8 cellular contexts compared by ENCODE assay signal in genomic region chr3:143000525-143000924, GRCh38. TPM values are rescaled to one million over a fixed set of nuclear protein-coding genes. Genes with fewer than 3 reads are reported as not detected.
DNase-seq lines count a peak whose midpoint lies in the region; ATAC-seq and TF ChIP-seq lines count a peak whose summit lies in the region.

No MANE protein-coding gene starts in this region.

- intact Hi-C loops in mammary epithelial cell (cut with micrococcal nuclease) = loop anchor here (5.0 kb wide), 1 partner anchor 423 kb away; the partner anchor contains the start of gene ATR
- intact Hi-C loops in lower leg skin (cut with DNase I; ENCODE audit: low total_unique reads) = no loop called here
- intact Hi-C loops in upper lobe of right lung (cut with DNase I) = no loop called here

- in situ Hi-C loops in mammary epithelial cell (cut with MboI; ENCODE audit: low sequenced_read_pairs in 2 of 2) = loop anchor here in 1 of 2 donors (10.0 kb wide), 1 partner anchor 406 kb away; the partner anchor contains the start of gene PLS1

- BruUV-seq in mammary epithelial cell (replicated peaks; lab: Mats Ljungman, UMichigan) = no TSS peak

- H4K20me1 ChIP-seq in mammary epithelial cell (ENCODE audit: insufficient read depth, low read length) = peaks cover 2% of the 10 kb centered on the region

- TF ChIP-seq POLR2A in lower leg skin (IDR thresholded peaks at IDR 0.05) = no peak

- H3K9me3 ChIP-seq in mammary epithelial cell (replicated peaks; ENCODE audit: insufficient read depth, low read length) = no peaks in the 10 kb centered on the region
- no peaks in the 10 kb centered on the region for H3K9me3 ChIP-seq in upper lobe of right lung

- peak overlapping the region; percentile 93 for H3K9ac ChIP-seq in mammary epithelial cell (ENCODE audit: insufficient read depth, low read length)

- H3K4me3 ChIP-seq in mammary epithelial cell (replicated peaks in 1 of 3; ENCODE audit: insufficient read depth in 1 of 3, low read depth in 2 of 3, low read length in 3 of 3) = peak overlapping the region; percentile 56 to 89 (median 67)
- peak overlapping the region; percentile 45 for H3K4me3 ChIP-seq in lower leg skin (ENCODE audit: low read depth, poor library complexity, severe bottlenecking)
- peak overlapping the region; percentile 80 for H3K4me3 ChIP-seq in upper lobe of right lung

- 3% methylated on average over 10 of the region's 10 CpGs for WGBS in mammary epithelial cell (ENCODE audit: low coverage, missing lambda C conversion rate)
- WGBS in lower leg skin, 2 donors = 11 to 25% methylated on average over 10 of the region's 10 CpGs

- ATAC-seq in upper lobe of right lung (no peak), HG03045 (IDR thresholded peaks at IDR 0.05; ENCODE audit: unreplicated experiment) (no peak)

- H3K36me3 ChIP-seq in mammary epithelial cell (ENCODE audit: insufficient read depth, low read length) (no peaks in the 10 kb centered on the region), upper lobe of right lung (no peaks in the 10 kb centered on the region)

- H3K4me1 ChIP-seq in mammary epithelial cell (ENCODE audit: insufficient read depth, low read length) (peaks cover 9% of the 10 kb centered on the region), upper lobe of right lung (peaks cover 26% of the 10 kb centered on the region)

- H3K4me2 ChIP-seq in mammary epithelial cell (ENCODE audit: insufficient read depth, low read depth, low read length) = peak overlapping the region; percentile 83

- H2AFZ ChIP-seq in mammary epithelial cell (ENCODE audit: low read depth, low read length) = peak overlapping the region; percentile 91

- DNase-seq in LHCN-M2 (ENCODE audit: low read depth) = peak; percentile 40
- DNase-seq in mammary epithelial cell = peak; percentile 76
- no peak for DNase-seq in lower leg skin (ENCODE audit: low spot score in 2 of 2)
- no peak for DNase-seq in upper lobe of right lung
- DNase-seq in NCI-H446 (lab: John Stamatoyannopoulos, UW) = no peak
- no peak for DNase-seq in GDM1 (lab: John Stamatoyannopoulos, UW)

- H3K27ac ChIP-seq in C4-2B = peak overlapping the region; percentile 83
- peak overlapping the region; percentile 93 for H3K27ac ChIP-seq in mammary epithelial cell (ENCODE audit: insufficient read depth, low read depth, low read length)
- peak overlapping the region; percentile 94 for H3K27ac ChIP-seq in upper lobe of right lung

- CTCF ChIA-PET in mammary epithelial cell (lab: Charles Lee; ENCODE audit: low non-redundant PET) = interaction anchor here (0.6 to 0.7 kb wide), 2 partner anchors 8 to 41 kb away, joined by 4 to 6 read pairs; no protein-coding TSS in a partner anchor

- dilution Hi-C loops in mammary epithelial cell (cut with HindIII; ENCODE audit: low sequenced_read_pairs) = no loop called here

- peaks cover 51% of the 10 kb centered on the region for H3K79me2 ChIP-seq in mammary epithelial cell (ENCODE audit: insufficient read depth, low read length)

- no peak for TF ChIP-seq CTCF in C4-2B (conservative IDR thresholded peaks at IDR 0.05)
- no peak for TF ChIP-seq CTCF in mammary epithelial cell (conservative IDR thresholded peaks at IDR 0.05 in 1 of 2, IDR thresholded peaks at IDR 0.05 in 1 of 2; ENCODE audit: extremely low read depth in 1 of 2, insufficient read depth in 1 of 2, low read depth in 1 of 2, low read length in 2 of 2)
- TF ChIP-seq CTCF in lower leg skin (IDR thresholded peaks at IDR 0.05) = no peak
- no peak for TF ChIP-seq CTCF in upper lobe of right lung (IDR thresholded peaks at IDR 0.05)

- no peaks in the 10 kb centered on the region for H3K27me3 ChIP-seq in mammary epithelial cell (ENCODE audit: insufficient read depth, low read length)
- no peaks in the 10 kb centered on the region for H3K27me3 ChIP-seq in upper lobe of right lung

RNA-seq across cellular contexts. Expression of gene U2SURP, which starts 0.8 kb away (rescaled TPM):
- total RNA-seq in LHCN-M2 (2014; rRNA removed) (61.5 and 63.9 TPM in 2 replicates), mammary epithelial cell (100 to 1,000 TPM in 1 of 2 donors, 10 to 100 TPM in 1; 76.7 to 122 TPM), lower leg skin (10 to 100 TPM; 39.3 to 63.3 (median 47.1) TPM), upper lobe of right lung (75.8 TPM)
- 16.6 TPM for polyA plus RNA-seq in LHCN-M2 (2012)
- 36.1 TPM for polyA plus RNA-seq in mammary epithelial cell
- polyA minus RNA-seq in mammary epithelial cell = 17.1 TPM

RNA-seq across cellular contexts. Expression of gene PAQR9, which starts 37.1 kb away (rescaled TPM):
- total RNA-seq in LHCN-M2 (2014; rRNA removed) (not detected in 2 replicates), mammary epithelial cell (not detected), lower leg skin (not detected), upper lobe of right lung (not detected)
- polyA plus RNA-seq in LHCN-M2 (2012) = not detected
- polyA plus RNA-seq in mammary epithelial cell = 0.05 TPM
- 0.41 TPM for polyA minus RNA-seq in mammary epithelial cell

Comparison
In these comparisons a context has a peak if more than half of its experiments do, and no peak if none do; other contexts are left out.
1. DNase-seq: peak in LHCN-M2 (single experiment) and mammary epithelial cell (single experiment); none in lower leg skin (0 of 2), upper lobe of right lung (single experiment), NCI-H446 (0 of 2) and GDM1 (single experiment).
2. Peak in every context shown above with its lines, with median percentiles within 50 percentile points of each other: H3K27ac ChIP-seq and H3K4me3 ChIP-seq.